In the genomic region with DNA sequence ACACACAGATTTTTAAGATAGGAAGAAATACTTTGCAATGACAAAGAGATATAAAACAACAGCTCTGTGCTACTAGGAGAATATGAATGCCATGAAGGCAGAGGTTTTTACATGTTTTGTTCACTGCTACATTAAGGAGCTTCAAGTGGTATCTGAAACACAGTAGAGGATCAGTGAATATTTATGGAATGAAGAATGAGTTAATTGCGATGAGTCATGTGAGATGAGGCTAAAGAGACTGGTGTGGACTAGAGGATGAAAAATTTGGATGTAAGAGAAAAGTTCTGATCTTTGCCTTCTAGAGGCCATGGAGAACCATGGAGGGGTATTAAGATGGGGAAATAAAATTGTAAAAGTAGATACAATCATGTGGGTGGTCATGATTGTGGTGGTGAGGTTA, we compare ENCODE assay signal across 1 cellular context.
TF ChIP-seq lines count a peak whose summit lies in the region.

No MANE protein-coding gene starts in this region.

TF ChIP-seq in IMR-90, 13 proteins besides CTCF, POLR2A, EP300 and RAD21:
- TF ChIP-seq RCOR1 (IDR thresholded peaks at IDR 0.05; ENCODE audit: insufficient replicate concordance, low read length) (no peak), RFX5 (IDR thresholded peaks at IDR 0.05; ENCODE audit: low read depth, low read length) (no peak), MAZ (IDR thresholded peaks at IDR 0.05; ENCODE audit: borderline replicate concordance, low read depth, low read length) (no peak), FOS (IDR thresholded peaks at IDR 0.05; ENCODE audit: low read depth, low read length) (peak; percentile 47; the same call in 1 of the 2 replicates), MXI1 (IDR thresholded peaks at IDR 0.05; ENCODE audit: borderline replicate concordance, low read depth, low read length) (no peak), NFE2L2 (IDR thresholded peaks at IDR 0.05; ENCODE audit: low read depth, low read length) (no peak), BHLHE40 (IDR thresholded peaks at IDR 0.05; ENCODE audit: low read depth, low read length) (no peak)
- TF ChIP-seq, protein P1, sequence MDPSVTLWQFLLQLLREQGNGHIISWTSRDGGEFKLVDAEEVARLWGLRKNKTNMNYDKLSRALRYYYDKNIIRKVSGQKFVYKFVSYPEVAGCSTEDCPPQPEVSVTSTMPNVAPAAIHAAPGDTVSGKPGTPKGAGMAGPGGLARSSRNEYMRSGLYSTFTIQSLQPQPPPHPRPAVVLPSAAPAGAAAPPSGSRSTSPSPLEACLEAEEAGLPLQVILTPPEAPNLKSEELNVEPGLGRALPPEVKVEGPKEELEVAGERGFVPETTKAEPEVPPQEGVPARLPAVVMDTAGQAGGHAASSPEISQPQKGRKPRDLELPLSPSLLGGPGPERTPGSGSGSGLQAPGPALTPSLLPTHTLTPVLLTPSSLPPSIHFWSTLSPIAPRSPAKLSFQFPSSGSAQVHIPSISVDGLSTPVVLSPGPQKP (IDR thresholded peaks at IDR 0.05; ENCODE audit: borderline replicate concordance, low read depth, low read length): no peak
